ENCODE assay signal across 13 cellular contexts in genomic region chr18:24018299-24018910, GRCh38. TPM values are rescaled to one million over a fixed set of nuclear protein-coding genes. Genes with fewer than 3 reads are reported as not detected.
A peak's percentile ranks its signal among the peaks of the same experiment; 100 is the strongest.
DNase-seq lines count a peak whose midpoint lies in the region; ATAC-seq and TF ChIP-seq lines count a peak whose summit lies in the region.
"Had no signal": no experiment of that assay in that cellular context is flagged by ENCODE, and none has a peak within 500 bp of the region (broad histone marks: within the 10 kb centered on the region; RNA-seq: fewer than 3 reads in every experiment).

No MANE protein-coding gene starts in this region.

- peak overlapping the region; percentile 75 for H3K4me3 ChIP-seq in effector memory CD4-positive, alpha-beta T cell (ENCODE audit: insufficient read depth, low read depth, low read length, poor library complexity, severe bottlenecking)
- no peak overlapping the region for H3K4me3 ChIP-seq in tibial nerve

- intact Hi-C loops in MCF 10A (cut with micrococcal nuclease) = loop anchor here (5.0 kb wide), 1 partner anchor 99 kb away; no protein-coding TSS in a partner anchor

- no TSS peak for BruUV-seq in MCF 10A (replicated peaks; lab: Mats Ljungman, UMichigan)

- WGBS in tibial nerve, 2 donors = 85 to 91% methylated on average over 11 of the region's 11 CpGs

- peak; percentile 34 for DNase-seq in stimulated activated naive CD4-positive, alpha-beta T cell treated with Interleukin-2 at 50 U/mL for 16 hours (lab: John Stamatoyannopoulos, UW)
- DNase-seq in stimulated activated naive CD4-positive, alpha-beta T cell (lab: John Stamatoyannopoulos, UW) = no peak
- DNase-seq in T-helper 17 cell (no peak), tibial nerve (ENCODE audit: low spot score in 2 of 2) (no peak), MCF 10A (ENCODE audit: unreplicated experiment) (no peak), HK-2 (ENCODE audit: unreplicated experiment) (no peak)
- DNase-seq in effector memory CD4-positive, alpha-beta T cell = no peak
- DNase-seq: effector CD4-positive, alpha-beta T cell; foreskin fibroblast; NCI-H446; retina; stimulated activated CD4-positive, alpha-beta T cell treated with anti-CD3 and anti-CD28 coated beads, Interleukin-4, amount 100 ng/mL, for 4 hours had no signal

- POLR2A ChIA-PET in MCF 10A (lab: Yijun Ruan, JAX) = interaction anchor here (2.1 kb wide), 1 partner anchor 25 kb away, joined by 7 read pairs; no protein-coding TSS in a partner anchor

- no peaks in the 10 kb centered on the region for H3K27me3 ChIP-seq in effector memory CD4-positive, alpha-beta T cell (replicated peaks; ENCODE audit: control insufficient read depth, insufficient read depth, low read length, poor library complexity, severe bottlenecking)
- H3K27me3 ChIP-seq in tibial nerve = no peaks in the 10 kb centered on the region

- H3K27ac Mint-ChIP-seq in T-helper 17 cell = peak overlapping the region; percentile 97
- H3K27ac Mint-ChIP-seq in MCF 10A (ENCODE audit: low read depth, unreplicated experiment) = no peak overlapping the region

- TF ChIP-seq CTCF in tibial nerve (IDR thresholded peaks at IDR 0.05) (no peak), MCF 10A (IDR thresholded peaks at IDR 0.05; ENCODE audit: unreplicated experiment) (no peak)

- no peak for TF ChIP-seq POLR2A in tibial nerve (IDR thresholded peaks at IDR 0.05)

- H3K4me1 ChIP-seq in effector memory CD4-positive, alpha-beta T cell (ENCODE audit: control insufficient read depth, insufficient read depth, low read length, poor library complexity, severe bottlenecking) = peaks cover 67% of the 10 kb centered on the region
- H3K4me1 ChIP-seq in tibial nerve = peaks cover 0 to 37% (median 5%) of the 10 kb centered on the region in 4 donors

- H3K27ac ChIP-seq in effector memory CD4-positive, alpha-beta T cell (ENCODE audit: insufficient read depth, low read length, poor library complexity, severe bottlenecking) = peak overlapping the region; percentile 89
- no peak overlapping the region for H3K27ac ChIP-seq in tibial nerve

- CTCF ChIA-PET in MCF 10A (lab: Yijun Ruan, JAX) = interaction anchor here (1.0 to 3.6 kb wide), 2 partner anchors 8 to 58 kb away, joined by 5 to 15 read pairs; no protein-coding TSS in a partner anchor

- H3K4me3 Mint-ChIP-seq in T-helper 17 cell = peak overlapping the region; percentile 97
- no peak overlapping the region for H3K4me3 Mint-ChIP-seq in MCF 10A (ENCODE audit: unreplicated experiment)

- H3K27me3 Mint-ChIP-seq in T-helper 17 cell = no peaks in the 10 kb centered on the region
- H3K27me3 Mint-ChIP-seq in MCF 10A (ENCODE audit: insufficient read depth, unreplicated experiment) = no peaks in the 10 kb centered on the region

- H3K9me3 Mint-ChIP-seq in MCF 10A (ENCODE audit: unreplicated experiment) = no peaks in the 10 kb centered on the region

- no peak for ATAC-seq in T-helper 17 cell
- ATAC-seq in GM21723 (IDR thresholded peaks at IDR 0.05; ENCODE audit: unreplicated experiment) = no peak

- H3K9me3 ChIP-seq in T-helper 17 cell (ENCODE audit: control insufficient read depth, low read length, poor library complexity, severe bottlenecking) (no peaks in the 10 kb centered on the region), tibial nerve (no peaks in the 10 kb centered on the region)
- H3K9me3 ChIP-seq in effector memory CD4-positive, alpha-beta T cell (ENCODE audit: control insufficient read depth, low read length) = no peaks in the 10 kb centered on the region

- H3K36me3 Mint-ChIP-seq in T-helper 17 cell (ENCODE audit: low read depth) = peaks cover 9% of the 10 kb centered on the region
- H3K36me3 Mint-ChIP-seq in MCF 10A (ENCODE audit: insufficient read depth, unreplicated experiment) = peaks cover 6% of the 10 kb centered on the region

- no peak for TF ChIP-seq EP300 in tibial nerve (IDR thresholded peaks at IDR 0.05)

- peaks cover 62% of the 10 kb centered on the region for H3K4me1 Mint-ChIP-seq in T-helper 17 cell
- peaks cover 38% of the 10 kb centered on the region for H3K4me1 Mint-ChIP-seq in MCF 10A (ENCODE audit: insufficient read depth, unreplicated experiment)

- H3K36me3 ChIP-seq in effector memory CD4-positive, alpha-beta T cell (ENCODE audit: control insufficient read depth, insufficient read depth, low read length) = peaks cover 19% of the 10 kb centered on the region
- peaks cover 0 to 8% (median 0%) of the 10 kb centered on the region in 3 donors for H3K36me3 ChIP-seq in tibial nerve

RNA-seq across cellular contexts. Expression of gene TTC39C, which starts 3.9 kb away (rescaled TPM):
- 100 to 1,000 TPM; 187 to 226 TPM for total RNA-seq in T-helper 17 cell
- total RNA-seq in tibial nerve = 10 to 100 TPM; 22.6 to 35.1 (median 29.3) TPM
- 11.4 and 12.9 TPM in 2 replicates for total RNA-seq in MCF 10A (2022)

Comparison
In these comparisons a context has a peak if more than half of its experiments do, and no peak if none do; other contexts are left out.
1. RNA of gene TTC39C, which starts 3.9 kb away (total RNA-seq): 187 to 226 TPM in T-helper 17 cell; 22.6 to 35.1 TPM in tibial nerve and 11.4 to 12.9 TPM in MCF 10A; every median in the first group is over 4 times any median in the second.